ENCODE assay signal across 8 cellular contexts in the genomic region with DNA sequence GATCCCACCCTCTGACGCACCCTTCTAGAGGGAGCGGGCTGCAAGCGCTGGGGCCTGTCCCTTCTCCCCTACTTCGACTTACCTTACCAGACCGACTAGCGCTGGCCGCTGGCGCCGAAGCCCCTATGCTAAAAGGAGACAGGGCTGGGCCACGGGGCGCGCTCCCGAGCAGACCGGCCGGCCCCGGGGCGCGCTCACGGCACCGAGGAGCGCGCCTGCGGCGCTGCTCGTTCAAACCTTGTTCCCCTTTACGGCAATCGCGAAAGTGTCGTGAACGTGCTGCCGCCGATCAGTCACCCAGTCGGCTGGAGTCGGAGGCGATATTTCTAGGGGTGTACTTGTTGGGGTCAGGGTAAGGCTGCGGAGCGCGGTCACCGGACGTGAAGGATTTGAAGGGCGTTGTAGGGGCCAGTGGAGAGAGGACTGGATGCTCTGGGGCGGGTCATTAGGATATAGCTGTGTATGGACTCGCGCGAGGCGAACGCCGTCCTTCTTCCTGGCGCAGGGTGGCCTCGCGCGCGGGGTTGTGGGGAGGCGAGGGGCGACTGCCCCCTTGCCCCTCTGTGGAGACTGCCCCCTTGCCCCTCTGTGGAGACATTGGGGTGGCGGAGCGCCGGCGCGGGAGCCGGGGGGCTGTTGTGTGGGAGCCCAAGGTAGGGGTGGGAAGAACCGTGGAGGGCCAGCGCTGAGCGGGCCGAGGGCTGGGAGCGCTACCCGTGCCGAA.
DNase-seq lines count a peak whose midpoint lies in the region; ATAC-seq, FAIRE-seq and TF ChIP-seq lines count a peak whose summit lies in the region.

A gene (plus strand): TSS at position 268 of the 724 bp plus-strand sequence. CDS start 7,492 bp downstream, outside the sequence.
A gene (minus strand): TSS at position 138 of the 724 bp plus-strand sequence. CDS start 8,539 bp downstream, outside the sequence.

- FAIRE-seq in islet of Langerhans (lab: Jason Lieb, UNC): peak; percentile 33

- ATAC-seq in GM19023 (IDR thresholded peaks at IDR 0.05; ENCODE audit: unreplicated experiment) (peak; percentile 71), HG03280 (IDR thresholded peaks at IDR 0.05; ENCODE audit: unreplicated experiment) (peak; percentile 66)

- TF ChIP-seq CTCF in AG09309 (IDR thresholded peaks at IDR 0.05; ENCODE audit: control insufficient read depth, insufficient read depth, low read depth, low read length, missing control alignments): no peak

- H3K4me3 ChIP-seq in AG09309 (ENCODE audit: control insufficient read depth, low read depth, low read length): peak within 1 kb of the TSS; percentile 91

- DNase-seq in AG09309 (ENCODE audit: low read depth) (peak; percentile 83), NCI-H345 (lab: John Stamatoyannopoulos, UW) (peak; percentile 96)
- DNase-seq in activated CD4-positive, CD25-positive, alpha-beta regulatory T cell treated with anti-CD3 and anti-CD28 coated beads, Interleukin-2, amount 50 U/mL, for 16 hours (ENCODE audit: low read depth, low spot score): peak; percentile 81
- DNase-seq in central memory CD4-positive, alpha-beta T cell: peak; percentile 89
- peak; percentile 76 to 95 for DNase-seq in stimulated activated CD4-positive, alpha-beta T cell treated with anti-CD3 and anti-CD28 coated beads, Interleukin-12 subunit alpha, Interleukin-12 subunit beta, amount 100 ng/mL, for 24 hours (ENCODE audit: low read depth in 2 of 2)

Comparison
In these comparisons a context has a peak if more than half of its experiments do, and no peak if none do; other contexts are left out.
1. Peak in every context shown above with its lines: DNase-seq, ATAC-seq and H3K4me3 ChIP-seq.